In the genomic region with DNA sequence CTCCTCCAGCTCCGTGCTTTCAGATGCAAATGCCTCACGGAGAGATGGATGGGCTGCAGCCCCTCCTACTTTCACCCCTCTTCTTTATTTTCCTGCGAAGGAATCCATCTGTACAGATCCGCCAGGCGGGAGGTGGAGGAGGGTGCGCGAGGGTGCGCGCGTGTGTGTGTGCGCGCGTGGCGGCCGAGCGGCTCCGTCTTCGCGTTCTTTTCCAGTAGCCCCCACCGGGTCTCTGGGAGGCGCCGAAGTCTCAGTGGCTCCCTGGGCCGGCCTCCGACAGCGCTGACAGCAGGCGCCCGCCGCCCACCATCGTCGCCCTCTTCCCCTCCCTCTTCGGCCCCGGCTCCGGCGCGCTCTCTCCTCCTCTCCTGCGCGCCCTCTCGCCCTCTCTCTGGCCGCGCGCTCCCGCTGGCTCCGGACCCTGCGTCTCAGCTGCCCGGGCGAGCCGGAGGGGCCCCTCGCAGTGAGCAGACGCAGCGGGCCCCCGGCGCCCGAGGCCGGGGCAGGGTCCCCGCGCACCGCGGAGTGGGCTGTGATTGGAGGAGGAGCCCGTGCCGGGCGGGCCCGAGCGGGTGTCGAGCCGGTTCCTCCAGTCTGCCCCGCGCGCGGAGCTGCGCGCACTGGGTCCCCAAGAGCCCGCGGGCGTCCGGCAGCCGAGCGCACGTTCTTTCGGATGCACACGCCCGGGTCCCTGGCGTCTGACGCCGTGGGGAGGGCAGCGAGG, we compare ENCODE assay signal across 9 cellular contexts. TPM values are rescaled to one million over a fixed set of nuclear protein-coding genes. Genes with fewer than 3 reads are reported as not detected.
DNase-seq lines count a peak whose midpoint lies in the region; ATAC-seq and TF ChIP-seq lines count a peak whose summit lies in the region.
"Had no signal": no experiment of that assay in that cellular context is flagged by ENCODE, and none has a peak within 500 bp of the region (broad histone marks: within the 10 kb centered on the region; RNA-seq: fewer than 3 reads in every experiment).

A gene with protein sequence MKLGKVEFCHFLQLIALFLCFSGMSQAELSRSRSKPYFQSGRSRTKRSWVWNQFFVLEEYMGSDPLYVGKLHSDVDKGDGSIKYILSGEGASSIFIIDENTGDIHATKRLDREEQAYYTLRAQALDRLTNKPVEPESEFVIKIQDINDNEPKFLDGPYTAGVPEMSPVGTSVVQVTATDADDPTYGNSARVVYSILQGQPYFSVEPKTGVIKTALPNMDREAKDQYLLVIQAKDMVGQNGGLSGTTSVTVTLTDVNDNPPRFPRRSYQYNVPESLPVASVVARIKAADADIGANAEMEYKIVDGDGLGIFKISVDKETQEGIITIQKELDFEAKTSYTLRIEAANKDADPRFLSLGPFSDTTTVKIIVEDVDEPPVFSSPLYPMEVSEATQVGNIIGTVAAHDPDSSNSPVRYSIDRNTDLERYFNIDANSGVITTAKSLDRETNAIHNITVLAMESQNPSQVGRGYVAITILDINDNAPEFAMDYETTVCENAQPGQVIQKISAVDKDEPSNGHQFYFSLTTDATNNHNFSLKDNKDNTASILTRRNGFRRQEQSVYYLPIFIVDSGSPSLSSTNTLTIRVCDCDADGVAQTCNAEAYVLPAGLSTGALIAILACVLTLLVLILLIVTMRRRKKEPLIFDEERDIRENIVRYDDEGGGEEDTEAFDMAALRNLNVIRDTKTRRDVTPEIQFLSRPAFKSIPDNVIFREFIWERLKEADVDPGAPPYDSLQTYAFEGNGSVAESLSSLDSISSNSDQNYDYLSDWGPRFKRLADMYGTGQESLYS (plus strand): TSS at position 592 of the 724 bp plus-strand sequence. CDS start 11,831 bp downstream, outside the sequence.

- no peaks in the 10 kb centered on the region for H3K36me3 Mint-ChIP-seq in GM23338 (ENCODE audit: low read depth)

- peaks cover 27% of the 10 kb centered on the region for H3K27me3 Mint-ChIP-seq in GM23338 (ENCODE audit: insufficient read depth, low read depth, poor library complexity)

- H3K27ac Mint-ChIP-seq in GM23338 = no peak within 1 kb of the TSS

- H3K4me3 ChIP-seq in GM23338 (peak within 1 kb of the TSS; percentile 81), heart right ventricle (peak within 1 kb of the TSS; percentile 25 to 59 (median 44)), rectal smooth muscle tissue (ENCODE audit: low read length) (peak within 1 kb of the TSS; percentile 36)

- peak within 1 kb of the TSS; percentile 97 for H2AFZ ChIP-seq in GM23338

- TF ChIP-seq CTCF in GM23338 (conservative IDR thresholded peaks at IDR 0.05; ENCODE audit: low read depth in 2 of 2) = no peak
- no peak for TF ChIP-seq CTCF in heart right ventricle (IDR thresholded peaks at IDR 0.05)

- H3K9me3 Mint-ChIP-seq in GM23338 = no peaks in the 10 kb centered on the region
- H3K9me3 Mint-ChIP-seq: activated T-cell treated with anti-CD3 and anti-CD28 coated beads, Interleukin-2, amount 50 U/mL, for 4 hours had no signal

- peak within 1 kb of the TSS; percentile 92 for H3K4me2 ChIP-seq in GM23338

- H3K27ac ChIP-seq in GM23338 (ENCODE audit: low read depth) (no peak within 1 kb of the TSS), heart right ventricle (no peak within 1 kb of the TSS), rectal smooth muscle tissue (ENCODE audit: low read depth, low read length) (no peak within 1 kb of the TSS)

- H3K27me3 ChIP-seq in GM23338 (ENCODE audit: insufficient read depth) = peaks cover 43% of the 10 kb centered on the region
- H3K27me3 ChIP-seq in heart right ventricle = peaks cover 0 to 40% (median 26%) of the 10 kb centered on the region in 7 donors
- no peaks in the 10 kb centered on the region for H3K27me3 ChIP-seq in rectal smooth muscle tissue (ENCODE audit: control insufficient read depth, insufficient read depth, low read length)

- peak; percentile 58 for DNase-seq in GM23338 (ENCODE audit: low spot score)
- DNase-seq in NCI-H69 (lab: John Stamatoyannopoulos, UW) = peak; percentile 96
- peak in 1 of 2 donors; percentile 5 for DNase-seq in heart right ventricle
- DNase-seq: activated T-cell treated with anti-CD3 and anti-CD28 coated beads, Interleukin-2, amount 50 U/mL, for 4 hours had no signal

- no peaks in the 10 kb centered on the region for H3K79me2 ChIP-seq in GM23338 (replicated peaks; ENCODE audit: insufficient read depth)

- H3K4me1 ChIP-seq in GM23338 (ENCODE audit: insufficient read depth) (peaks cover 15% of the 10 kb centered on the region), heart right ventricle (peaks cover 0 to 3% (median 0%) of the 10 kb centered on the region in 9 donors), rectal smooth muscle tissue (ENCODE audit: control insufficient read depth, insufficient read depth, low read length) (peaks cover 3% of the 10 kb centered on the region)

- H3K36me3 ChIP-seq in GM23338 (ENCODE audit: insufficient read depth) = no peaks in the 10 kb centered on the region
- H3K36me3 ChIP-seq in heart right ventricle = no peaks in the 10 kb centered on the region
- no peaks in the 10 kb centered on the region for H3K36me3 ChIP-seq in rectal smooth muscle tissue (ENCODE audit: control insufficient read depth, insufficient read depth, low read length)

- no peaks in the 10 kb centered on the region for H3F3A ChIP-seq in GM23338 (replicated peaks; ENCODE audit: low read depth)

- H3K4me1 Mint-ChIP-seq in GM23338 = peaks cover 24% of the 10 kb centered on the region

- intact Hi-C loops in heart right ventricle (cut with DNase I) = no loop called here

- H3K4me3 Mint-ChIP-seq in GM23338 = peak within 1 kb of the TSS; percentile 93
- H3K4me3 Mint-ChIP-seq: activated T-cell treated with anti-CD3 and anti-CD28 coated beads, Interleukin-2, amount 50 U/mL, for 4 hours had no signal

- H4K20me1 ChIP-seq in GM23338 (replicated peaks; ENCODE audit: insufficient read depth) = no peaks in the 10 kb centered on the region; the same call in 1 of the 2 replicates

- no peaks in the 10 kb centered on the region for H3K9me3 ChIP-seq in heart right ventricle

- no peaks in the 10 kb centered on the region for H3K9me2 ChIP-seq in GM23338 (ENCODE audit: insufficient read depth)

- 1% methylated on average over 68 to 85 of the region's 85 CpGs for WGBS in heart right ventricle, 2 donors

- no peak within 1 kb of the TSS for H3K9ac ChIP-seq in rectal smooth muscle tissue (ENCODE audit: low read length)

- ATAC-seq in GM23338 = peak; percentile 74
- ATAC-seq in heart right ventricle = peak in 2 of 8 donors; percentile 44 to 57
- no peak for ATAC-seq in GM18909 (IDR thresholded peaks at IDR 0.05; ENCODE audit: poor library complexity, unreplicated experiment)
- no peak for ATAC-seq in GM19455 (IDR thresholded peaks at IDR 0.05; ENCODE audit: unreplicated experiment)
- no peak for ATAC-seq in HG03571 (IDR thresholded peaks at IDR 0.05; ENCODE audit: unreplicated experiment)
- no peak for ATAC-seq in GM18873 (IDR thresholded peaks at IDR 0.05; ENCODE audit: low FRiP score, unreplicated experiment)

TF ChIP-seq in GM23338, 12 proteins besides CTCF, POLR2A, EP300 and RAD21:
- TF ChIP-seq ZNF114 (CRISPR knock-in tag; IDR thresholded peaks at IDR 0.05) (no peak), NANOG (IDR thresholded peaks at IDR 0.05; ENCODE audit: borderline replicate concordance) (no peak), POLR2AphosphoS5 (IDR thresholded peaks at IDR 0.05; ENCODE audit: low read depth) (peak; percentile 36; the same call in 1 of the 2 replicates)
TF ChIP-seq in GM23338: peak in this region for 1.

RNA-seq across cellular contexts. Expression of the gene that starts here (rescaled TPM):
- 1.8 and 2.0 TPM in 2 replicates for total RNA-seq in GM23338 (2014; rRNA removed; shearing (Covaris generic))
- polyA plus RNA-seq in GM23338 (2016; fragmentation: Nextera tagmentation; extraction: Ambion mirVana) (1.3 and 1.8 TPM in 2 replicates), heart right ventricle (not detected)
- total RNA-seq in heart right ventricle = not detected
- total RNA-seq: activated T-cell treated with anti-CD3 and anti-CD28 coated beads, Interleukin-2, amount 50 U/mL, for 4 hours had no signal
